ENCODE assay signal across 21 cellular contexts in the genomic region with DNA sequence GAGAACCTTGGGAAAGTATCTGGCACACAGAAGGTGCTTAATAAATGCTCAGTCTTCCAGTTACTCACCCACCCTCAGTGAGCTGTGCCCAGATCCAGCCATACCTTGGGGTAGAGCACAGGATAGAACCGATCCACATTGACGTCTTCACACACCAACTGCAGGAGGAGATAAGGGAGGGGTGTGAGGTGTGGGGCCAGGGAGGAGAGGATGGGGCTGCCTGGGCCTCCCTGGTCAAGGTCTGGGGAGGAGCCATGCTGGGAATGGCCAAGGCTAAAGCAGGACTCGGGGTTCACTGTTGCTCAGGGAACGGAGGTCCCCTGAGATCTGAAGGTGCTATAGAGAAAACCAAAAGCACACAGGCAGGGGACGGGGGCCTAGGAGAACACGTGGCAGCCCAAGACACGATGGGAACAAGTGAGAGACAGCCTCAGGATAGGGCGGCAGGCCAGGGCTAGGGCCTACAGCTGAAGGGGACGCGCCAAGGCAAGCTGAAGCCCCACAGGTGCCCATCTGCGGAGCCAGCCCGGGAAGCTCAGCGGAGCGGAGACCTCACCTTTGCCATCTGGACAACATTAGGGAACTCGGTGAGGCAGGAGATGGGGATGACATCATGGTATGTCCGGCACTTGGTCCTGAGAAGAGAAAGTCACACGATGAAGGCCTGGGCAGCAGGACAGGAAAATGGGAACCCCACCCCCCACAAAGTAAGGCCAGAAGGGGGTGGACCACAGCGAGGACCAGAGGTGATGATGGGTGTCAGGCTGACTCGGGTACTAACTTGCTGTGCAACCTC. TPM values are rescaled to one million over a fixed set of nuclear protein-coding genes. Genes with fewer than 3 reads are reported as not detected.
DNase-seq lines count a peak whose midpoint lies in the region; ATAC-seq, FAIRE-seq and TF ChIP-seq lines count a peak whose summit lies in the region.
"Had no signal": no experiment of that assay in that cellular context is flagged by ENCODE, and none has a peak within 500 bp of the region (broad histone marks: within the 10 kb centered on the region; RNA-seq: fewer than 3 reads in every experiment).

No MANE protein-coding gene starts in this region.

- peaks cover 4% of the 10 kb centered on the region for H3K9me1 ChIP-seq in K562 (ENCODE audit: control insufficient read depth, insufficient read depth, low read length)

- no peak overlapping the region for H2BK12ac ChIP-seq in neuronal stem cell (ENCODE audit: low read length)

- H3K9me3 ChIP-seq in K562 (replicated peaks; ENCODE audit: control insufficient read depth, insufficient read depth, low read depth, low read length), result no peaks in the 10 kb centered on the region
- no peaks in the 10 kb centered on the region for H3K9me3 ChIP-seq in neuronal stem cell (replicated peaks in 1 of 2; ENCODE audit: control insufficient read depth in 2 of 2, insufficient read depth in 1 of 2, low read depth in 1 of 2, low read length in 2 of 2)
- H3K9me3 ChIP-seq in suprapubic skin, result no peaks in the 10 kb centered on the region
- H3K9me3 ChIP-seq: BE2C had no signal

- no peak overlapping the region for H3K4ac ChIP-seq in neuronal stem cell (ENCODE audit: low read length)

- peaks cover 74% of the 10 kb centered on the region for H3K36me3 ChIP-seq in K562 (ENCODE audit: control insufficient read depth, insufficient read depth, low read length)
- no peaks in the 10 kb centered on the region for H3K36me3 ChIP-seq in neuronal stem cell (replicated peaks in 1 of 2; ENCODE audit: control insufficient read depth in 2 of 2, insufficient read depth in 2 of 2, low read length in 2 of 2)
- H3K36me3 ChIP-seq in suprapubic skin, result no peaks in the 10 kb centered on the region
- H3K36me3 ChIP-seq: BE2C had no signal

- H2BK5ac ChIP-seq in neuronal stem cell (ENCODE audit: low read length), result no peak overlapping the region

- H3K79me2 ChIP-seq in K562 (ENCODE audit: control insufficient read depth, insufficient read depth, low read length), result no peaks in the 10 kb centered on the region

- peak overlapping the region; percentile 77 for H3K23ac ChIP-seq in neuronal stem cell (ENCODE audit: low read depth, low read length, poor library complexity)

- no peak for DNase-seq in activated naive CD4-positive, alpha-beta T cell treated with anti-CD3 and anti-CD28 coated beads for 36 hours
- DNase-seq in activated naive CD4-positive, alpha-beta T cell treated with anti-CD3 and anti-CD28 coated beads, Interleukin-2, amount 10 ng/mL, durations not matched to agents 7 days and 5 days, result no peak
- DNase-seq in NCI-H2171 (lab: John Stamatoyannopoulos, UW), result peak; percentile 29
- DNase-seq in K562 (ENCODE audit: extremely low read depth in 1 of 4, low spot score in 3 of 4), result peak; percentile 79 to 90 (median 86)
- DNase-seq in neuronal stem cell (ENCODE audit: low spot score), result no peak
- DNase-seq in activated effector memory CD4-positive, alpha-beta T cell treated with anti-CD3 and anti-CD28 coated beads, Interleukin-2, amount 50 U/mL, for 16 hours, result no peak
- DNase-seq in suprapubic skin (ENCODE audit: low spot score in 2 of 2), result no peak
- DNase-seq: BE2C; CD4-positive, alpha-beta memory T cell; COR-L47; DMS153; DMS79 treated with DMSO at 0.1 percent for 48 hours; EL; GDM1; GOT3; H9 had no signal

- H3K36me3 Mint-ChIP-seq in activated naive CD4-positive, alpha-beta T cell treated with anti-CD3 and anti-CD28 coated beads for 36 hours (ENCODE audit: low read depth), result no peaks in the 10 kb centered on the region
- no peaks in the 10 kb centered on the region for H3K36me3 Mint-ChIP-seq in activated naive CD4-positive, alpha-beta T cell treated with anti-CD3 and anti-CD28 coated beads, Interleukin-2, amount 10 ng/mL, durations not matched to agents 7 days and 5 days
- H3K36me3 Mint-ChIP-seq: CD4-positive, alpha-beta memory T cell had no signal

- 0 out of 4 replicates have a peak, but pooled peaks of 1 of the 2 experiments have one; percentile 4 for TF ChIP-seq RAD21 in K562 (CRISPR knock-in tag; conservative IDR thresholded peaks at IDR 0.05 in 1 of 2, IDR thresholded peaks at IDR 0.05 in 1 of 2)

- ATAC-seq in K562, result peak; percentile 85
- ATAC-seq in GM18502 (IDR thresholded peaks at IDR 0.05; ENCODE audit: poor library complexity, unreplicated experiment), result no peak

- peaks cover 2% of the 10 kb centered on the region for H3K27me3 Mint-ChIP-seq in activated naive CD4-positive, alpha-beta T cell treated with anti-CD3 and anti-CD28 coated beads for 36 hours (ENCODE audit: low read depth)
- peaks cover 27% of the 10 kb centered on the region for H3K27me3 Mint-ChIP-seq in activated naive CD4-positive, alpha-beta T cell treated with anti-CD3 and anti-CD28 coated beads, Interleukin-2, amount 10 ng/mL, durations not matched to agents 7 days and 5 days

- no peak overlapping the region for H3K4me3 Mint-ChIP-seq in activated naive CD4-positive, alpha-beta T cell treated with anti-CD3 and anti-CD28 coated beads for 36 hours
- no peak overlapping the region for H3K4me3 Mint-ChIP-seq in activated naive CD4-positive, alpha-beta T cell treated with anti-CD3 and anti-CD28 coated beads, Interleukin-2, amount 10 ng/mL, durations not matched to agents 7 days and 5 days
- H3K4me3 Mint-ChIP-seq: CD4-positive, alpha-beta memory T cell; H9 had no signal

- H3K27me3 ChIP-seq in K562 (ENCODE audit: control insufficient read depth in 2 of 2, insufficient read depth in 2 of 2, low read length in 2 of 2), result no peaks in the 10 kb centered on the region
- H3K27me3 ChIP-seq in neuronal stem cell (ENCODE audit: control insufficient read depth in 3 of 3, insufficient read depth in 3 of 3, low read depth in 1 of 3, low read length in 3 of 3), result peaks cover 0 to 5% (median 0%) of the 10 kb centered on the region in 3 experiments
- peaks cover 2% of the 10 kb centered on the region for H3K27me3 ChIP-seq in suprapubic skin
- H3K27me3 ChIP-seq: BE2C had no signal

- H3K4me3 ChIP-seq in K562 (no peak overlapping the region), neuronal stem cell (ENCODE audit: low read length in 2 of 2) (no peak overlapping the region), suprapubic skin (no peak overlapping the region)

- in situ Hi-C loops in K562 (cut with MboI), result no loop called here

- H3K4me2 ChIP-seq in K562 (ENCODE audit: insufficient read depth, low read length) (peak overlapping the region; percentile 24), neuronal stem cell (ENCODE audit: insufficient read depth, low read length, poor library complexity, severe bottlenecking) (no peak overlapping the region)

- H3K14ac ChIP-seq in neuronal stem cell (ENCODE audit: low read length), result peak overlapping the region; percentile 5

- intact Hi-C loops in activated naive CD4-positive, alpha-beta T cell treated with anti-CD3 and anti-CD28 coated beads for 36 hours (cut with micrococcal nuclease), result no loop called here
- intact Hi-C loops in K562 (cut with micrococcal nuclease), result no loop called here

- H3K9ac ChIP-seq in K562 (ENCODE audit: insufficient read depth in 1 of 2, low read depth in 2 of 2, low read length in 2 of 2), result peak overlapping the region; percentile 45 to 87
- no peak overlapping the region for H3K9ac ChIP-seq in neuronal stem cell (ENCODE audit: low read depth, low read length, poor library complexity)

- peak; percentile 96 for FAIRE-seq in K562 (lab: Jason Lieb, UNC)
- FAIRE-seq: D721Med, GM12892, GM19239 had no signal

- no peak overlapping the region for H4K8ac ChIP-seq in neuronal stem cell (ENCODE audit: low read depth, low read length)

- peak overlapping the region; percentile 37; the same call in 1 of the 2 replicates for H2AFZ ChIP-seq in K562 (ENCODE audit: low read depth, low read length)
- no peak overlapping the region for H2AFZ ChIP-seq in neuronal stem cell (ENCODE audit: low read length)

- no peak overlapping the region for H2BK15ac ChIP-seq in neuronal stem cell (ENCODE audit: low read length)

- peak overlapping the region; percentile 39 for H3K27ac Mint-ChIP-seq in activated naive CD4-positive, alpha-beta T cell treated with anti-CD3 and anti-CD28 coated beads for 36 hours
- H3K27ac Mint-ChIP-seq in activated naive CD4-positive, alpha-beta T cell treated with anti-CD3 and anti-CD28 coated beads, Interleukin-2, amount 10 ng/mL, durations not matched to agents 7 days and 5 days, result no peak overlapping the region
- H3K27ac Mint-ChIP-seq: CD4-positive, alpha-beta memory T cell had no signal

- 0 out of 2 replicates have a peak, but pooled peaks have one; percentile 25 for TF ChIP-seq POLR2A in K562 (conservative IDR thresholded peaks at IDR 0.05)
- TF ChIP-seq POLR2A in suprapubic skin (IDR thresholded peaks at IDR 0.05), result no peak

- H3K4me1 ChIP-seq in K562 (replicated peaks in 1 of 2; ENCODE audit: control insufficient read depth in 2 of 2, insufficient read depth in 2 of 2, low read length in 2 of 2) (peaks cover 58 to 83% of the 10 kb centered on the region in 2 experiments), neuronal stem cell (ENCODE audit: control insufficient read depth in 2 of 2, insufficient read depth in 1 of 2, low read depth in 1 of 2, low read length in 2 of 2) (peaks cover 0 to 2% of the 10 kb centered on the region in 2 donors), suprapubic skin (peaks cover 17% of the 10 kb centered on the region)
- H3K4me1 ChIP-seq: BE2C had no signal

- peak overlapping the region; percentile 71 for H2AK5ac ChIP-seq in neuronal stem cell (ENCODE audit: low read depth, low read length)

- H3K27ac ChIP-seq in K562 (ENCODE audit: extremely low read depth, low read depth, low read length) (peak overlapping the region; percentile 67), neuronal stem cell (replicated peaks; ENCODE audit: low read length) (no peak overlapping the region), suprapubic skin (no peak overlapping the region)
- H3K27ac ChIP-seq: C4-2B had no signal

- POLR2A ChIA-PET in K562 (lab: Yijun Ruan, JAX), result interaction anchor here (0.7 kb wide), 2 partner anchors 29 to 209 kb away, joined by 3 to 4 read pairs; no protein-coding TSS in a partner anchor

- no peaks in the 10 kb centered on the region for H4K20me1 ChIP-seq in K562 (replicated peaks; ENCODE audit: control insufficient read depth, insufficient read depth, low read length)

- H3K4me1 Mint-ChIP-seq in activated naive CD4-positive, alpha-beta T cell treated with anti-CD3 and anti-CD28 coated beads for 36 hours (ENCODE audit: low read depth), result no peaks in the 10 kb centered on the region
- no peaks in the 10 kb centered on the region for H3K4me1 Mint-ChIP-seq in activated naive CD4-positive, alpha-beta T cell treated with anti-CD3 and anti-CD28 coated beads, Interleukin-2, amount 10 ng/mL, durations not matched to agents 7 days and 5 days

- peak overlapping the region; percentile 61 for H3K18ac ChIP-seq in neuronal stem cell (ENCODE audit: low read length)

- peaks cover 4% of the 10 kb centered on the region for H3K79me1 ChIP-seq in neuronal stem cell (ENCODE audit: low read depth, low read length)

- CTCF ChIA-PET in activated naive CD4-positive, alpha-beta T cell treated with anti-CD3 and anti-CD28 coated beads for 36 hours (lab: Charles Lee), result no interaction called here
- CTCF ChIA-PET in activated naive CD4-positive, alpha-beta T cell treated with anti-CD3 and anti-CD28 coated beads, Interleukin-2, amount 10 ng/mL, durations not matched to agents 7 days and 5 days (lab: Charles Lee), result no interaction called here
- CTCF ChIA-PET in K562 (lab: Yijun Ruan, JAX; ENCODE audit: low intra/inter-chr PET ratio), result no interaction called here

- TF ChIP-seq CTCF in K562 (IDR thresholded peaks at IDR 0.05 in 2 of 3, conservative IDR thresholded peaks at IDR 0.05 in 1 of 3; ENCODE audit: insufficient read depth in 2 of 3, low read depth in 1 of 3, low read length in 3 of 3), result no peak
- TF ChIP-seq CTCF in suprapubic skin (IDR thresholded peaks at IDR 0.05), result no peak

- TF ChIP-seq EP300 in K562 (IDR thresholded peaks at IDR 0.05; ENCODE audit: low read length) (peak; percentile 65; the same call in 1 of the 2 replicates), suprapubic skin (IDR thresholded peaks at IDR 0.05) (no peak)

- WGBS in K562 (ENCODE audit: insufficient coverage, low coverage, missing lambda C conversion rate), result 47% methylated on average over 18 of the region's 19 CpGs
- no CpG with 5 or more reads among the region's 19 CpGs for WGBS in neuronal stem cell (ENCODE audit: extremely low coverage in 2 of 2, insufficient read length in 2 of 2, insufficient replicate concordance in 1 of 2), 2 donors
- 85% methylated on average over 19 of the region's 19 CpGs for WGBS in suprapubic skin

- H4K91ac ChIP-seq in neuronal stem cell (ENCODE audit: low read depth, low read length, poor library complexity), result no peak overlapping the region

- H3K9me3 Mint-ChIP-seq in activated naive CD4-positive, alpha-beta T cell treated with anti-CD3 and anti-CD28 coated beads for 36 hours, result no peaks in the 10 kb centered on the region
- no peaks in the 10 kb centered on the region for H3K9me3 Mint-ChIP-seq in activated naive CD4-positive, alpha-beta T cell treated with anti-CD3 and anti-CD28 coated beads, Interleukin-2, amount 10 ng/mL, durations not matched to agents 7 days and 5 days
- H3K9me3 Mint-ChIP-seq: CD4-positive, alpha-beta memory T cell; H9 had no signal

- no TSS peak for BruUV-seq in K562 (replicated peaks; lab: Mats Ljungman, UMichigan)

- no peak overlapping the region for H2BK120ac ChIP-seq in neuronal stem cell (ENCODE audit: low read depth, low read length)

RNA-seq across cellular contexts. Expression of gene RAP1GAP, which starts 55.9 kb away (rescaled TPM):
- total RNA-seq in activated naive CD4-positive, alpha-beta T cell treated with anti-CD3 and anti-CD28 coated beads for 36 hours, result under 1 TPM; 0.15 to 0.41 TPM
- total RNA-seq in K562 (2011; cell fraction: chromatin; rRNA removed; ENCODE audit: low replicate concordance), result 41.9 and 97.0 TPM in 2 replicates
- total RNA-seq in K562 (2011; cell fraction: nucleolus; rRNA removed), result 41.8 and 44.9 TPM in 2 replicates
- total RNA-seq in K562 (2011; cell fraction: nucleoplasm; rRNA removed), result 34.0 and 35.7 TPM in 2 replicates
- 19.2 and 28.0 TPM in 2 replicates for total RNA-seq in K562 (2014; rRNA removed)
- 7.0 and 7.3 TPM in 2 replicates for total RNA-seq in K562 (2014; rRNA removed; fragmentation: Illumina TruSeq; extraction: Trizol)
- total RNA-seq in K562 (2015; rRNA removed; fragmentation: Illumina TruSeq; extraction: Trizol), result 9.5 and 9.7 TPM in 2 replicates
- 30.2 and 31.0 TPM in 2 replicates for total RNA-seq in K562 (2021)
- polyA plus RNA-seq in K562 (2011; rRNA removed), result 30.2 and 36.0 TPM in 2 replicates
- 27.3 and 36.3 TPM in 2 replicates for polyA plus RNA-seq in K562 (2011; cell fraction: cytosol; rRNA removed)
- 68.0 and 110 TPM in 2 replicates for polyA plus RNA-seq in K562 (2011; cell fraction: nucleus; rRNA removed)
- polyA plus RNA-seq in K562 (2012), result 23.3 and 41.5 TPM in 2 replicates
- polyA plus RNA-seq in K562 (2014; fragmentation: Illumina TruSeq; extraction: Trizol), result 23.5 and 26.5 TPM in 2 replicates
- under 1 TPM; 0.29 to 0.51 TPM for polyA plus RNA-seq in K562 (2014; fragmentation: Nextera tagmentation; extraction: Ambion mirVana)
- polyA plus RNA-seq in K562 (2014; rRNA removed), result 21.7 and 22.3 TPM in 2 replicates
- polyA minus RNA-seq in K562 (2011; rRNA and poly(A)+ RNA removed), result 25.4 and 27.5 TPM in 2 replicates
- polyA minus RNA-seq in K562 (2011; cell fraction: cytosol; rRNA and poly(A)+ RNA removed), result 22.4 and 26.1 TPM in 2 replicates
- polyA minus RNA-seq in K562 (2011; cell fraction: nucleus; rRNA and poly(A)+ RNA removed), result 26.9 and 27.0 TPM in 2 replicates
- 3.2 TPM for polyA plus RNA-seq in neuronal stem cell (2013, experiment 1 of 2)
- 3.1 TPM for polyA plus RNA-seq in neuronal stem cell (2013, experiment 2 of 2)
- total RNA-seq in suprapubic skin, result 1 to 10 TPM; 1.5 to 4.9 (median 3.6) TPM
- polyA plus RNA-seq: CD4-positive, alpha-beta memory T cell had no signal

Comparison
In these comparisons a context has a peak if more than half of its experiments do, and no peak if none do; other contexts are left out.
1. DNase-seq: peak in NCI-H2171 (single experiment) and K562 (4 of 4); none in activated naive CD4-positive, alpha-beta T cell treated with anti-CD3 and anti-CD28 coated beads for 36 hours (single experiment), activated naive CD4-positive, alpha-beta T cell treated with anti-CD3 and anti-CD28 coated beads, Interleukin-2, amount 10 ng/mL, durations not matched to agents 7 days and 5 days (single experiment), neuronal stem cell (single experiment), activated effector memory CD4-positive, alpha-beta T cell treated with anti-CD3 and anti-CD28 coated beads, Interleukin-2, amount 50 U/mL, for 16 hours (single experiment) and suprapubic skin (0 of 2).